In genomic region chr1:206495011-206495461, GRCh38 we compare ENCODE assay signal across 21 cellular contexts. TPM values are rescaled to one million over a fixed set of nuclear protein-coding genes. Genes with fewer than 3 reads are reported as not detected.
DNase-seq lines count a peak whose midpoint lies in the region; ATAC-seq and TF ChIP-seq lines count a peak whose summit lies in the region.
"Had no signal": no experiment of that assay in that cellular context is flagged by ENCODE, and none has a peak within 500 bp of the region (broad histone marks: within the 10 kb centered on the region; RNA-seq: fewer than 3 reads in every experiment).

No MANE protein-coding gene starts in this region.

- no peaks in the 10 kb centered on the region for H3K9me3 ChIP-seq in OCI-LY3 (ENCODE audit: insufficient read depth, low read length)
- no peaks in the 10 kb centered on the region for H3K9me3 ChIP-seq in hepatocyte (ENCODE audit: low read depth)
- no peaks in the 10 kb centered on the region for H3K9me3 ChIP-seq in tibial artery
- H3K9me3 ChIP-seq: gastroesophageal sphincter, upper lobe of right lung had no signal

- H3K27me3 Mint-ChIP-seq in activated T-cell treated with anti-CD3 and anti-CD28 coated beads, Interleukin-2, amount 50 U/mL, for 24 hours, result no peaks in the 10 kb centered on the region
- H3K27me3 Mint-ChIP-seq in activated T-cell treated with anti-CD3 and anti-CD28 coated beads, Interleukin-2, amount 50 U/mL, for 72 hours (ENCODE audit: low read depth), result no peaks in the 10 kb centered on the region
- H3K27me3 Mint-ChIP-seq: CD4-positive, alpha-beta memory T cell; naive thymus-derived CD4-positive, alpha-beta T cell had no signal

- no peaks in the 10 kb centered on the region for H3K79me2 ChIP-seq in OCI-LY3 (ENCODE audit: low read length)
- H3K79me2 ChIP-seq in hepatocyte, result no peaks in the 10 kb centered on the region

- H3K36me3 ChIP-seq in OCI-LY3 (replicated peaks; ENCODE audit: low read depth, low read length) (peaks cover 46% of the 10 kb centered on the region), hepatocyte (replicated peaks; ENCODE audit: insufficient read depth, low read depth) (no peaks in the 10 kb centered on the region), tibial artery (peaks cover 0 to 24% (median 0%) of the 10 kb centered on the region in 3 donors)

- peaks cover 87% of the 10 kb centered on the region for H3K36me3 Mint-ChIP-seq in activated T-cell treated with anti-CD3 and anti-CD28 coated beads, Interleukin-2, amount 50 U/mL, for 24 hours (ENCODE audit: low read depth)
- H3K36me3 Mint-ChIP-seq in activated T-cell treated with anti-CD3 and anti-CD28 coated beads, Interleukin-2, amount 50 U/mL, for 72 hours (ENCODE audit: insufficient read depth in 2 of 2), result peaks cover 2 to 13% of the 10 kb centered on the region in 2 donors

- no peak overlapping the region; the same call in 1 of the 2 replicates for H3K9ac ChIP-seq in OCI-LY3 (ENCODE audit: low read length)

- H3K27ac ChIP-seq in OCI-LY3 (ENCODE audit: low read length) (peak overlapping the region; percentile 47), hepatocyte (no peak overlapping the region), tibial artery (peak overlapping the region; percentile 63 to 71)
- H3K27ac ChIP-seq: upper lobe of right lung had no signal

- H3K27me3 ChIP-seq in OCI-LY3 (ENCODE audit: low read depth, low read length), result no peaks in the 10 kb centered on the region
- H3K27me3 ChIP-seq in hepatocyte, result no peaks in the 10 kb centered on the region
- no peaks in the 10 kb centered on the region for H3K27me3 ChIP-seq in tibial artery
- H3K27me3 ChIP-seq: gastroesophageal sphincter, upper lobe of right lung had no signal

- H2AFZ ChIP-seq in OCI-LY3 (ENCODE audit: low read depth, low read length) (no peak overlapping the region), hepatocyte (no peak overlapping the region)

- H3K27ac Mint-ChIP-seq in activated T-cell treated with anti-CD3 and anti-CD28 coated beads, Interleukin-2, amount 50 U/mL, for 24 hours, result peak overlapping the region; percentile 85
- H3K27ac Mint-ChIP-seq in activated T-cell treated with anti-CD3 and anti-CD28 coated beads, Interleukin-2, amount 50 U/mL, for 72 hours, result no peak overlapping the region
- H3K27ac Mint-ChIP-seq: H9; progenitor cell of endocrine pancreas; T-helper 1 cell treated with Interleukin-12 subunit alpha and Interleukin-12 subunit beta and Interleukin-4 antibody, amounts not matched to agents 30 μg/mL and 1 μg/mL, for 36 hours had no signal

- H3K4me1 ChIP-seq in OCI-LY3 (ENCODE audit: low read length) (peaks cover 33% of the 10 kb centered on the region), hepatocyte (ENCODE audit: insufficient read depth) (peaks cover 6% of the 10 kb centered on the region), tibial artery (peaks cover 0 to 36% (median 30%) of the 10 kb centered on the region in 4 donors)

- H3K4me2 ChIP-seq in OCI-LY3 (ENCODE audit: low read length), result peak overlapping the region; percentile 63
- H3K4me2 ChIP-seq in hepatocyte, result no peak overlapping the region

- no peak overlapping the region for H3K4me3 Mint-ChIP-seq in activated T-cell treated with anti-CD3 and anti-CD28 coated beads, Interleukin-2, amount 50 U/mL, for 24 hours
- no peak overlapping the region for H3K4me3 Mint-ChIP-seq in activated T-cell treated with anti-CD3 and anti-CD28 coated beads, Interleukin-2, amount 50 U/mL, for 72 hours
- H3K4me3 Mint-ChIP-seq: CD4-positive, alpha-beta memory T cell; H9; naive thymus-derived CD4-positive, alpha-beta T cell; T-helper 1 cell treated with Interleukin-12 subunit alpha and Interleukin-12 subunit beta and Interleukin-4 antibody, amounts not matched to agents 30 μg/mL and 1 μg/mL, for 36 hours had no signal

- H3K4me1 Mint-ChIP-seq in activated T-cell treated with anti-CD3 and anti-CD28 coated beads, Interleukin-2, amount 50 U/mL, for 24 hours (ENCODE audit: low read depth), result peaks cover 10% of the 10 kb centered on the region
- peaks cover 19% of the 10 kb centered on the region for H3K4me1 Mint-ChIP-seq in activated T-cell treated with anti-CD3 and anti-CD28 coated beads, Interleukin-2, amount 50 U/mL, for 72 hours (ENCODE audit: low read depth)

- no peaks in the 10 kb centered on the region for H3K9me3 Mint-ChIP-seq in activated T-cell treated with anti-CD3 and anti-CD28 coated beads, Interleukin-2, amount 50 U/mL, for 24 hours
- no peaks in the 10 kb centered on the region for H3K9me3 Mint-ChIP-seq in activated T-cell treated with anti-CD3 and anti-CD28 coated beads, Interleukin-2, amount 50 U/mL, for 72 hours
- H3K9me3 Mint-ChIP-seq: CD4-positive, alpha-beta memory T cell; H9; T-helper 1 cell treated with Interleukin-12 subunit alpha and Interleukin-12 subunit beta and Interleukin-4 antibody, amounts not matched to agents 30 μg/mL and 1 μg/mL, for 36 hours had no signal

- TF ChIP-seq CTCF in OCI-LY3 (IDR thresholded peaks at IDR 0.05; ENCODE audit: low read depth, low read length), result no peak
- TF ChIP-seq CTCF in hepatocyte (IDR thresholded peaks at IDR 0.05; ENCODE audit: poor library complexity), result no peak
- no peak for TF ChIP-seq CTCF in tibial artery (IDR thresholded peaks at IDR 0.05)

- no peak for TF ChIP-seq POLR2A in erythroblast (IDR thresholded peaks at IDR 0.05; ENCODE audit: low read length)

- H3K9me2 ChIP-seq in hepatocyte (replicated peaks; ENCODE audit: insufficient read depth), result no peaks in the 10 kb centered on the region

- intact Hi-C loops in tibial artery (cut with DNase I; ENCODE audit: low total_unique reads), result no loop called here
- intact Hi-C loops in left colon (cut with DNase I, micrococcal nuclease), result no loop called here

- H3K4me3 ChIP-seq in OCI-LY3 (ENCODE audit: low read length) (peak overlapping the region; percentile 15; the same call in 1 of the 2 replicates), hepatocyte (no peak overlapping the region), tibial artery (no peak overlapping the region)
- H3K4me3 ChIP-seq: gastroesophageal sphincter, lung, upper lobe of right lung had no signal

- ATAC-seq in activated T-cell treated with anti-CD3 and anti-CD28 coated beads, Interleukin-2, amount 50 U/mL, for 72 hours (replicated peaks in 1 of 2), result no peak
- ATAC-seq in left colon, result no peak
- ATAC-seq: gastroesophageal sphincter; naive thymus-derived CD4-positive, alpha-beta T cell; upper lobe of right lung had no signal

- no peak for DNase-seq in activated T-cell treated with anti-CD3 and anti-CD28 coated beads, Interleukin-2, amount 50 U/mL, for 24 hours
- no peak for DNase-seq in activated T-cell treated with anti-CD3 and anti-CD28 coated beads, Interleukin-2, amount 50 U/mL, for 72 hours
- peak; percentile 32 for DNase-seq in hepatocyte (ENCODE audit: low spot score)
- DNase-seq in tibial artery, result no peak
- DNase-seq in NCI-H82 (lab: John Stamatoyannopoulos, UW), result no peak
- DNase-seq in erythroblast (lab: John Stamatoyannopoulos, UW), result no peak
- DNase-seq in left colon, result no peak
- DNase-seq: activated CD4-positive, alpha-beta T cell treated with anti-CD3 and anti-CD28 coated beads for 1 hour; activated gamma-delta T cell treated with Interleukin-2 at 50 U/mL for 16 hours; CD4-positive, alpha-beta memory T cell; H9; naive thymus-derived CD4-positive, alpha-beta T cell; NCI-H1417 treated with DMSO at 0.1 percent for 48 hours; NCI-H2227 treated with DMSO at 0.1 percent for 48 hours; NK-92 treated with Interleukin-12 subunit alpha and Interleukin-12 subunit beta, amount 100 ng/mL, for 24 hours; upper lobe of right lung had no signal

- H4K20me1 ChIP-seq in OCI-LY3 (ENCODE audit: insufficient read depth, low read length), result peaks cover 14% of the 10 kb centered on the region
- H4K20me1 ChIP-seq in hepatocyte (ENCODE audit: insufficient read depth, poor library complexity, severe bottlenecking), result no peaks in the 10 kb centered on the region

- WGBS in hepatocyte (ENCODE audit: low lambda C conversion rate, missing lambda C conversion rate), result 71% methylated on average over 6 of the region's 6 CpGs

RNA-seq across cellular contexts. Expression of gene RASSF5, which starts 12.3 kb away (rescaled TPM):
- total RNA-seq in activated T-cell treated with anti-CD3 and anti-CD28 coated beads, Interleukin-2, amount 50 U/mL, for 72 hours, result 100 to 1,000 TPM; 227 to 240 TPM
- 2.0 TPM in 2 replicates for total RNA-seq in hepatocyte
- polyA plus RNA-seq in hepatocyte, result 1.6 and 2.3 TPM in 2 replicates
- 1 to 10 TPM; 3.3 to 7.7 TPM for total RNA-seq in left colon

RNA-seq across cellular contexts. Expression of gene IKBKE, which starts 24.8 kb away (rescaled TPM):
- total RNA-seq in activated T-cell treated with anti-CD3 and anti-CD28 coated beads, Interleukin-2, amount 50 U/mL, for 72 hours, result 10 to 100 TPM; 21.0 to 21.1 TPM
- total RNA-seq in hepatocyte, result 6.4 and 7.3 TPM in 2 replicates
- 5.9 and 6.4 TPM in 2 replicates for polyA plus RNA-seq in hepatocyte
- total RNA-seq in left colon, result 10 to 100 TPM; 18.2 to 19.8 TPM

Comparison
In these comparisons a context has a peak if more than half of its experiments do, and no peak if none do; other contexts are left out.
1. RNA of gene RASSF5, which starts 12.3 kb away (total RNA-seq): 227 to 240 TPM in activated T-cell treated with anti-CD3 and anti-CD28 coated beads, Interleukin-2, amount 50 U/mL, for 72 hours; 3.3 to 7.7 TPM in left colon and 2.0 TPM in hepatocyte; every median in the first group is over 10 times any median in the second.